29 cellular contexts compared by ENCODE assay signal in the genomic region with DNA sequence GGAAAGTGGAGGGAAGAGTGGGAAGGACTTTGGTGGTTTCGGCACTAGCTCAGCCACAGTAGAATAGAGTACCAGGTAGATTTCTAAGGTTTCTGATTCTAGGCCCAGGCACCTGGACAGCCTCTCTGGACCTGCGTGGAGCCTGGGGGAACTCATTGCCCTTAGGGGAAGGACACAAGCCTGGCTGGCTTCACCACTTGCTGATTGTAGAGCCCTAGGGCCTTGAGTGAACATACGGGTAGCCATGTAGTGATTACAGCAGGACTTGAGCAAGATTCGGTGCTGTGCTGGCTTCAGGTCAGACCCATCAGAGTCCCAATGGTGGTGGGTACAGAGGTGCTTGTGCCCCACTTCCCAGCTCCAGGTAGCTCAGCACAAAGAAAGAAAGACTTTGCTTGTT. TPM values are rescaled to one million over a fixed set of nuclear protein-coding genes. Genes with fewer than 3 reads are reported as not detected.
A peak's percentile ranks its signal among the peaks of the same experiment; 100 is the strongest.
DNase-seq lines count a peak whose midpoint lies in the region; ATAC-seq, FAIRE-seq and TF ChIP-seq lines count a peak whose summit lies in the region.
"Had no signal": no experiment of that assay in that cellular context is flagged by ENCODE, and none has a peak within 500 bp of the region (broad histone marks: within the 10 kb centered on the region; RNA-seq: fewer than 3 reads in every experiment).

No MANE protein-coding gene starts in this region.

- H3K18ac ChIP-seq in IMR-90 (ENCODE audit: low read depth, low read length): no peak overlapping the region

- H3K79me1 ChIP-seq in IMR-90 (ENCODE audit: low read depth in 1 of 2, low read length in 2 of 2): no peaks in the 10 kb centered on the region

- no peak overlapping the region for H4K5ac ChIP-seq in IMR-90 (ENCODE audit: low read depth, low read length)

- peaks cover 7% of the 10 kb centered on the region for H3K4me1 ChIP-seq in left ventricle myocardium inferior
- H3K4me1 ChIP-seq in IMR-90 (ENCODE audit: control insufficient read depth, insufficient read depth, low read length): no peaks in the 10 kb centered on the region
- H3K4me1 ChIP-seq: BE2C, BLaER1 had no signal

- peak; percentile 52 for FAIRE-seq in bronchial epithelial cell (lab: Jason Lieb, UNC)
- FAIRE-seq: A204.1, GM12878, GM12892, GM18507 had no signal

- WGBS in IMR-90 (ENCODE audit: extremely low coverage in 2 of 2, insufficient read length in 1 of 2), 2 experiments: 100% methylated on average over 3 of the region's 4 CpGs; no CpG with 5 or more reads in 1 of the 2 experiments

- H2AK5ac ChIP-seq in IMR-90 (ENCODE audit: low read depth, low read length): no peak overlapping the region

- H3K36me3 Mint-ChIP-seq in stimulated activated memory B cell treated with anti-CD40 and anti-IgM and Interleukin-4, amounts not matched to agents 10 μg/mL and 1 μg/mL and 100 μg/mL, for 72 hours: peaks cover 8% of the 10 kb centered on the region
- H3K36me3 Mint-ChIP-seq: CD14-positive monocyte; CD4-positive, alpha-beta memory T cell; CD4-positive, CD25-positive, alpha-beta regulatory T cell; CD8-positive, alpha-beta memory T cell had no signal

- no peak for TF ChIP-seq POLR2A in IMR-90 (IDR thresholded peaks at IDR 0.05; ENCODE audit: low read depth, low read length)

- in situ Hi-C loops in IMR-90 (cut with MboI; ENCODE audit: low sequenced_read_pairs): loop anchor here (25.0 kb wide), 1 partner anchor 1273 kb away; no protein-coding TSS in a partner anchor

- H3K27ac ChIP-seq in left ventricle myocardium inferior (replicated peaks): no peak overlapping the region
- no peak overlapping the region for H3K27ac ChIP-seq in IMR-90 (ENCODE audit: insufficient read depth, low read length)
- H3K27ac ChIP-seq: BLaER1 had no signal

- no peak overlapping the region for H3K14ac ChIP-seq in IMR-90 (replicated peaks; ENCODE audit: low read depth, low read length)

- peak overlapping the region; percentile 38 for H3K27ac Mint-ChIP-seq in stimulated activated memory B cell treated with anti-CD40 and anti-IgM and Interleukin-4, amounts not matched to agents 10 μg/mL and 1 μg/mL and 100 μg/mL, for 72 hours
- H3K27ac Mint-ChIP-seq: CD14-positive monocyte; CD4-positive, alpha-beta memory T cell; CD4-positive, CD25-positive, alpha-beta regulatory T cell; CD8-positive, alpha-beta memory T cell had no signal

- no peak for DNase-seq in Right ventricle myocardium inferior (ENCODE audit: missing footprints)
- DNase-seq in left ventricle myocardium inferior: no peak
- DNase-seq in IMR-90: no peak
- no peak for DNase-seq in bronchial epithelial cell (ENCODE audit: low read depth)
- no peak for DNase-seq in NCI-H2227 (lab: John Stamatoyannopoulos, UW; ENCODE audit: unreplicated experiment)
- DNase-seq in NAMALWA (ENCODE audit: low spot score): no peak
- DNase-seq in activated CD4-positive, alpha-beta T cell treated with anti-CD3 and anti-CD28 coated beads, Interleukin-2, amount 50 U/mL, for 48 hours: no peak
- DNase-seq: 8988T; ACHN; BE2C; C1 segment of cervical spinal cord; CD4-positive, alpha-beta memory T cell; CD4-positive, CD25-positive, alpha-beta regulatory T cell; CD8-positive, alpha-beta memory T cell; COR-L47; DMS 273 treated with DMSO at 0.1 percent for 48 hours; DMS153; DMS79 treated with DMSO at 0.1 percent for 48 hours; GDM1 had no signal

- no peak overlapping the region for H4K8ac ChIP-seq in IMR-90 (ENCODE audit: low read depth in 2 of 2, low read length in 2 of 2)

- no peak overlapping the region for H2BK15ac ChIP-seq in IMR-90 (ENCODE audit: low read depth, low read length)

- H3K23ac ChIP-seq in IMR-90 (ENCODE audit: low read depth, low read length): no peak overlapping the region

- dilution Hi-C loops in IMR-90 (cut with HindIII; ENCODE audit: low sequenced_read_pairs, unreplicated experiment): no loop called here

- no peaks in the 10 kb centered on the region for H3K9me3 Mint-ChIP-seq in stimulated activated memory B cell treated with anti-CD40 and anti-IgM and Interleukin-4, amounts not matched to agents 10 μg/mL and 1 μg/mL and 100 μg/mL, for 72 hours
- H3K9me3 Mint-ChIP-seq: CD4-positive, alpha-beta memory T cell had no signal

- H3K4ac ChIP-seq in IMR-90 (ENCODE audit: low read depth, low read length): no peak overlapping the region

- TF ChIP-seq RAD21 in IMR-90 (IDR thresholded peaks at IDR 0.05; ENCODE audit: low read length): no peak

- H3K27me3 ChIP-seq in left ventricle myocardium inferior (ENCODE audit: low read depth) (no peaks in the 10 kb centered on the region), IMR-90 (ENCODE audit: control insufficient read depth, insufficient read depth, low read length) (peaks cover 4% of the 10 kb centered on the region), bronchial epithelial cell (ENCODE audit: control insufficient read depth, insufficient read depth, low read length) (no peaks in the 10 kb centered on the region)
- H3K27me3 ChIP-seq: BLaER1 had no signal

- H3K4me1 Mint-ChIP-seq in stimulated activated memory B cell treated with anti-CD40 and anti-IgM and Interleukin-4, amounts not matched to agents 10 μg/mL and 1 μg/mL and 100 μg/mL, for 72 hours: peaks cover 9% of the 10 kb centered on the region
- H3K4me1 Mint-ChIP-seq: CD14-positive monocyte; CD4-positive, alpha-beta memory T cell; CD4-positive, CD25-positive, alpha-beta regulatory T cell had no signal

- intact Hi-C loops in Right ventricle myocardium inferior (cut with DNase I): no loop called here
- intact Hi-C loops in left ventricle myocardium inferior (cut with micrococcal nuclease): no loop called here
- intact Hi-C loops in IMR-90 (cut with micrococcal nuclease): no loop called here

- no peak overlapping the region for H2BK5ac ChIP-seq in IMR-90 (ENCODE audit: low read depth, low read length, poor library complexity, severe bottlenecking)

- no peak overlapping the region for H3K56ac ChIP-seq in IMR-90 (ENCODE audit: extremely low read depth, insufficient read depth, low read length)

- peak overlapping the region; percentile 50 for H2AK9ac ChIP-seq in IMR-90 (replicated peaks; ENCODE audit: low read depth, low read length, poor library complexity)

- H4K20me1 ChIP-seq in IMR-90 (ENCODE audit: insufficient read depth, low read length): no peaks in the 10 kb centered on the region
- H4K20me1 ChIP-seq: BLaER1 had no signal

- TF ChIP-seq CTCF in left ventricle myocardium inferior (IDR thresholded peaks at IDR 0.05; ENCODE audit: borderline replicate concordance): no peak
- no peak for TF ChIP-seq CTCF in IMR-90 (conservative IDR thresholded peaks at IDR 0.05; ENCODE audit: low read depth, low read length)
- no peak for TF ChIP-seq CTCF in bronchial epithelial cell (IDR thresholded peaks at IDR 0.05; ENCODE audit: insufficient read depth, low read length, severe bottlenecking)

- BruUV-seq in IMR-90 (replicated peaks; lab: Mats Ljungman, UMichigan): no TSS peak

- no peak overlapping the region for H3K9ac ChIP-seq in IMR-90 (ENCODE audit: low read depth, low read length)
- H3K9ac ChIP-seq: BLaER1 had no signal

- CTCF ChIA-PET in IMR-90 (lab: Yijun Ruan, JAX): no interaction called here

- H3K9me3 ChIP-seq in left ventricle myocardium inferior (replicated peaks): peaks cover 16% of the 10 kb centered on the region
- H3K9me3 ChIP-seq in IMR-90 (ENCODE audit: control insufficient read depth, insufficient read depth, low read length): peaks cover 3% of the 10 kb centered on the region; the same call in 1 of the 2 replicates
- H3K9me3 ChIP-seq: BE2C had no signal

- H2AFZ ChIP-seq in IMR-90 (replicated peaks; ENCODE audit: low read length, poor library complexity): no peak overlapping the region

- no peak overlapping the region for H4K91ac ChIP-seq in IMR-90 (ENCODE audit: insufficient read depth, low read depth, low read length)

- ATAC-seq in Right ventricle myocardium inferior: peak; percentile 16
- ATAC-seq in IMR-90 (ENCODE audit: low read depth): no peak
- ATAC-seq in stimulated activated memory B cell treated with anti-CD40 and anti-IgM and Interleukin-4, amounts not matched to agents 10 μg/mL and 1 μg/mL and 100 μg/mL, for 72 hours: no peak
- ATAC-seq: GM12878 had no signal

- H3K4me2 ChIP-seq in IMR-90 (ENCODE audit: low read depth, low read length): no peak overlapping the region
- H3K4me2 ChIP-seq: BLaER1 had no signal

- no peak overlapping the region for H3K4me3 Mint-ChIP-seq in stimulated activated memory B cell treated with anti-CD40 and anti-IgM and Interleukin-4, amounts not matched to agents 10 μg/mL and 1 μg/mL and 100 μg/mL, for 72 hours
- H3K4me3 Mint-ChIP-seq: CD14-positive monocyte; CD4-positive, alpha-beta memory T cell; CD4-positive, CD25-positive, alpha-beta regulatory T cell; CD8-positive, alpha-beta memory T cell had no signal

- no peaks in the 10 kb centered on the region for H3K9me1 ChIP-seq in IMR-90 (ENCODE audit: insufficient read depth, low read length)

- H3K27me3 Mint-ChIP-seq in stimulated activated memory B cell treated with anti-CD40 and anti-IgM and Interleukin-4, amounts not matched to agents 10 μg/mL and 1 μg/mL and 100 μg/mL, for 72 hours: no peaks in the 10 kb centered on the region

- H2BK120ac ChIP-seq in IMR-90 (ENCODE audit: low read depth, low read length): no peak overlapping the region

- no peak overlapping the region for H3K4me3 ChIP-seq in left ventricle myocardium inferior
- H3K4me3 ChIP-seq in IMR-90 (ENCODE audit: insufficient read depth, low read depth, low read length): no peak overlapping the region
- no peak overlapping the region for H3K4me3 ChIP-seq in bronchial epithelial cell (ENCODE audit: low read depth, low read length)
- H3K4me3 ChIP-seq: BLaER1, GM12878 had no signal

- POLR2A ChIA-PET in IMR-90 (lab: Charles Lee; ENCODE audit: unreplicated experiment): no interaction called here

- H3K36me3 ChIP-seq in left ventricle myocardium inferior: no peaks in the 10 kb centered on the region
- no peaks in the 10 kb centered on the region for H3K36me3 ChIP-seq in IMR-90 (ENCODE audit: control insufficient read depth, insufficient read depth, low read length)
- no peaks in the 10 kb centered on the region for H3K36me3 ChIP-seq in bronchial epithelial cell (ENCODE audit: control insufficient read depth, insufficient read depth, low read length)
- H3K36me3 ChIP-seq: BE2C, BLaER1 had no signal

- H2BK20ac ChIP-seq in IMR-90 (ENCODE audit: low read depth, low read length): no peak overlapping the region

TF ChIP-seq in IMR-90, 13 proteins besides CTCF, POLR2A, EP300 and RAD21 (continues in another document):
- TF ChIP-seq MAFK (IDR thresholded peaks at IDR 0.05; ENCODE audit: low read depth, low read length) (no peak), FOS (IDR thresholded peaks at IDR 0.05; ENCODE audit: low read depth, low read length) (no peak), CHD1 (IDR thresholded peaks at IDR 0.05; ENCODE audit: low read depth, low read length) (no peak), NFE2L2 (IDR thresholded peaks at IDR 0.05; ENCODE audit: low read depth, low read length) (no peak), MXI1 (IDR thresholded peaks at IDR 0.05; ENCODE audit: borderline replicate concordance, low read depth, low read length) (no peak), SMC3 (IDR thresholded peaks at IDR 0.05; ENCODE audit: low read depth, low read length) (no peak)

RNA-seq across cellular contexts. Expression of gene FAM81A, which starts 47.0 kb away (rescaled TPM):
- 11.0 TPM for total RNA-seq in Right ventricle myocardium inferior
- 2.9 TPM for total RNA-seq in left ventricle myocardium inferior
- total RNA-seq in IMR-90 (2012; rRNA removed): not detected in 2 replicates
- not detected in 2 replicates for polyA plus RNA-seq in IMR-90 (2012; rRNA removed)
- polyA plus RNA-seq in IMR-90 (2012; cell fraction: cytosol; rRNA removed): not detected in 2 replicates
- not detected in 2 replicates for polyA plus RNA-seq in IMR-90 (2012; cell fraction: nucleus; rRNA removed; ENCODE audit: low replicate concordance)
- 0.26 and 0.38 TPM in 2 replicates for total RNA-seq in bronchial epithelial cell
- total RNA-seq: A673; CD4-positive, alpha-beta memory T cell; CD4-positive, CD25-positive, alpha-beta regulatory T cell; G401 had no signal
- polyA plus RNA-seq: AG04450; CD4-positive, alpha-beta memory T cell; CD4-positive, CD25-positive, alpha-beta regulatory T cell; CD8-positive, alpha-beta memory T cell had no signal
